ENCODE assay signal across 7 cellular contexts in the genomic region with DNA sequence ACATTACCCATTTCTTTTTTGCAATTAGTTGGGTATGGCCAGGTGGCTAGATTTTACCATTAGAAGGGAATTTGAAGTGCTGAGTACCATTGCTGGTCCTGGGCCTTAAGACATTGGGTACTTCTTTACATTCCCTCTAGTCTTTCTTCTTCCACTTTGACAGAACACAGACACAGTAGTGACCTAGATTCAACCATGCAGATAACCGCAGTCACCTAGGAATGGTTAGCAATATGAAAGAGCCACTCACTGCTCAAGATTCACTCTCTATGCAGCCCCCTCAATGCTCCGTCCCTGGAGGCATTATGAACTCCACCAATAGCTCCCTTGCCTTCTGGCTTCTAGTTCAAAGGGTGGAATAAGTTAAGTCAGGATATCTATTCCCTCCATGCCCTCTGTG. TPM values are rescaled to one million over a fixed set of nuclear protein-coding genes. Genes with fewer than 3 reads are reported as not detected.
"Had no signal": no experiment of that assay in that cellular context is flagged by ENCODE, and none has a peak within 500 bp of the region (broad histone marks: within the 10 kb centered on the region; RNA-seq: fewer than 3 reads in every experiment).

No MANE protein-coding gene starts in this region.

- DNase-seq: H9, HCEC 1CT, IMR-90, KG1 had no signal

- ATAC-seq: GM23338, K562 had no signal

RNA-seq across cellular contexts. Expression of gene PON1, which starts 16.2 kb away (rescaled TPM):
- total RNA-seq: H1, IMR-90, K562 had no signal
- polyA plus RNA-seq: H1, IMR-90, K562 had no signal

RNA-seq across cellular contexts. Expression of gene PON3, which starts 55.7 kb away (rescaled TPM):
- total RNA-seq: H1, H9, IMR-90 had no signal
- polyA plus RNA-seq: H1, IMR-90 had no signal
